ENCODE assay signal across 1 cellular context in the genomic region with DNA sequence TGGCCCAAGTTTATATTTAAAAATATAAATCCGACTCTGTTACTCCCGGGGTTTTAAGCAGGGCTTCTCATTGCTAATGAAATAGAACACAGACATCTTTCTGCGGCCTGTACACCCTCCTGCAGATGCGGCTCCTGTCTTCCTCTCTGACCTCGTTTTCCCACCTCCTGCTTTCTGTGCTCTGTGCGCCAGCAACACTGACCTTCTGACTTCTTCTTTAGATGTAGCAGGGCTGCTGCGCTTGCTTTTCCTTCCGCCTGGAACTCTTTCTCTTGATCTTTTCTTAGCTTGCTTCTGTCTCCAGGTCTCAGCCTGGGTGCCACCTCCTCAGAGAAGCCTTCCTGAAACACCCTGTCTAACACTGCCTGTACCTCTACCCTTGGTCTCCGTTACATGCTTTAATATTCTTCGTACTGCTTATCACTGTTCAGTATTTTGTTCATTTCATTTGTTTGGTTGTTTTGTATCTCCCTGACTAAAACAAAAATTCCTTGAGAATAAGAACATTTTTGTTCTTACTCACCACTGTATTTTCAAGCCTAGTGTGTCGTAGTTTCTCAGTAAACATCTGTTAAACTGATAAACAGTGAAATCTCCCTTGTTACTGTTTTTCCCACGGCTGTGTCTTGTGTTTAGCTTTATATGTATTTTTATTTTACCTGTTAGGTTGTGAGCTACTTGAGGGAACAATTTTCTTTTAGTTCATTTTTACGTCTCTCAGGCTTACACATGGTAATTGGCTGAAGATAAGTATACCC.
TF ChIP-seq lines count a peak whose summit lies in the region.

No MANE protein-coding gene starts in this region.

TF ChIP-seq in endothelial cell of umbilical vein, 7 proteins besides CTCF, POLR2A, EP300 and RAD21:
- no peak for TF ChIP-seq FOS (IDR thresholded peaks at IDR 0.05; ENCODE audit: borderline replicate concordance, insufficient read depth, low read length)
- TF ChIP-seq JUN (IDR thresholded peaks at IDR 0.05; ENCODE audit: borderline replicate concordance, insufficient read depth, insufficient read length, low read depth), result no peak
- no peak for TF ChIP-seq GATA2 (IDR thresholded peaks at IDR 0.05; ENCODE audit: insufficient read depth, insufficient read length, low read depth, low read length)
- TF ChIP-seq MAX (IDR thresholded peaks at IDR 0.05; ENCODE audit: insufficient read depth, insufficient read length), result no peak
- TF ChIP-seq POLR2AphosphoS5 (IDR thresholded peaks at IDR 0.05; ENCODE audit: insufficient read depth, low read depth, low read length), result no peak
